9 cellular contexts compared by ENCODE assay signal in genomic region chr2:204072443-204073324, GRCh38.
DNase-seq lines count a peak whose midpoint lies in the region; ATAC-seq and TF ChIP-seq lines count a peak whose summit lies in the region.
"Had no signal": no experiment of that assay in that cellular context is flagged by ENCODE, and none has a peak within 500 bp of the region (broad histone marks: within the 10 kb centered on the region; RNA-seq: fewer than 3 reads in every experiment).

No MANE protein-coding gene starts in this region.

- no peaks in the 10 kb centered on the region for H3K36me3 ChIP-seq in colonic mucosa
- H3K36me3 ChIP-seq in uterus: no peaks in the 10 kb centered on the region
- H3K36me3 ChIP-seq: BLaER1 treated with 17β-estradiol and CSF1 and Interleukin-3, amounts not matched to agents 10 nM and 100 nM had no signal

- peak; percentile 64 for ATAC-seq in HG03432 (IDR thresholded peaks at IDR 0.05; ENCODE audit: unreplicated experiment)

- intact Hi-C loops in colonic mucosa (cut with DNase I): no loop called here
- intact Hi-C loops in uterus (cut with DNase I; ENCODE audit: low total_unique reads): no loop called here

- H3K27me3 Mint-ChIP-seq in neural crest cell (ENCODE audit: low read depth): no peaks in the 10 kb centered on the region

- H3K9ac ChIP-seq in colonic mucosa (ENCODE audit: low read depth in 2 of 2, low read length in 2 of 2): no peak overlapping the region
- H3K9ac ChIP-seq: BLaER1 treated with 17β-estradiol and CSF1 and Interleukin-3, amounts not matched to agents 10 nM and 100 nM had no signal

- no peaks in the 10 kb centered on the region for H3K4me1 Mint-ChIP-seq in neural crest cell

- H3K4me1 ChIP-seq in colonic mucosa (no peaks in the 10 kb centered on the region), uterus (no peaks in the 10 kb centered on the region)
- H3K4me1 ChIP-seq: BLaER1 treated with 17β-estradiol and CSF1 and Interleukin-3, amounts not matched to agents 10 nM and 100 nM had no signal

- peak; percentile 39 for TF ChIP-seq CTCF in colonic mucosa (IDR thresholded peaks at IDR 0.05)
- TF ChIP-seq CTCF in neural crest cell (conservative IDR thresholded peaks at IDR 0.05): peak; percentile 61
- peak in 3 of 4 experiments; percentile 13 to 40 (median 16) for TF ChIP-seq CTCF in uterus (IDR thresholded peaks at IDR 0.05)

- no peaks in the 10 kb centered on the region for H3K9me3 ChIP-seq in colonic mucosa
- no peaks in the 10 kb centered on the region for H3K9me3 ChIP-seq in uterus
- H3K9me3 ChIP-seq: BLaER1 treated with 17β-estradiol and CSF1 and Interleukin-3, amounts not matched to agents 10 nM and 100 nM had no signal

- H3K27ac Mint-ChIP-seq in neural crest cell (ENCODE audit: unreplicated experiment): no peak overlapping the region

- H3K27ac ChIP-seq in colonic mucosa: no peak overlapping the region
- no peak overlapping the region for H3K27ac ChIP-seq in uterus
- H3K27ac ChIP-seq: BLaER1 treated with 17β-estradiol and CSF1 and Interleukin-3, amounts not matched to agents 10 nM and 100 nM had no signal

- DNase-seq in NCI-H146 (lab: John Stamatoyannopoulos, UW) (peak; percentile 19), NCI-H146 treated with DMSO at 0.1 percent for 48 hours (lab: John Stamatoyannopoulos, UW; ENCODE audit: unreplicated experiment) (no peak), colonic mucosa (peak; percentile 62), neural crest cell (ENCODE audit: low read depth, low spot score) (peak; percentile 33), uterus (no peak), GOT3 (lab: John Stamatoyannopoulos, UW) (no peak)
- DNase-seq in activated CD4-positive, CD25-positive, alpha-beta regulatory T cell treated with anti-CD3 and anti-CD28 coated beads, Interleukin-2, amount 50 U/mL, for 16 hours (ENCODE audit: low read depth, low spot score): peak; percentile 50

- H3K9me3 Mint-ChIP-seq in neural crest cell: no peaks in the 10 kb centered on the region

- TF ChIP-seq POLR2A in uterus (IDR thresholded peaks at IDR 0.05): no peak

- H3K36me3 Mint-ChIP-seq in neural crest cell (ENCODE audit: low read depth): no peaks in the 10 kb centered on the region

- H3K4me3 ChIP-seq in colonic mucosa (no peak overlapping the region), uterus (no peak overlapping the region)
- H3K4me3 ChIP-seq: BLaER1 treated with 17β-estradiol and CSF1 and Interleukin-3, amounts not matched to agents 10 nM and 100 nM had no signal

- no peak overlapping the region for H3K4me3 Mint-ChIP-seq in neural crest cell

- no peaks in the 10 kb centered on the region for H3K27me3 ChIP-seq in colonic mucosa
- H3K27me3 ChIP-seq in uterus: no peaks in the 10 kb centered on the region
- H3K27me3 ChIP-seq: BLaER1 treated with 17β-estradiol and CSF1 and Interleukin-3, amounts not matched to agents 10 nM and 100 nM had no signal

Comparison
In these comparisons a context has a peak if more than half of its experiments do, and no peak if none do; other contexts are left out.
1. DNase-seq: peak in NCI-H146 (single experiment), activated CD4-positive, CD25-positive, alpha-beta regulatory T cell treated with anti-CD3 and anti-CD28 coated beads, Interleukin-2, amount 50 U/mL, for 16 hours (single experiment), colonic mucosa (single experiment) and neural crest cell (single experiment); none in NCI-H146 treated with DMSO at 0.1 percent for 48 hours (single experiment), uterus (0 of 2) and GOT3 (single experiment).
2. Peak in every context shown above with its lines, with median percentiles within 50 percentile points of each other: CTCF ChIP-seq.